29 cellular contexts compared by ENCODE assay signal in genomic region chr2:16066261-16067036, GRCh38.
"Had no signal": no experiment of that assay in that cellular context is flagged by ENCODE, and none has a peak within 500 bp of the region (broad histone marks: within the 10 kb centered on the region; RNA-seq: fewer than 3 reads in every experiment).

No MANE protein-coding gene starts in this region.

- H3K9me3 ChIP-seq: neutrophil, ovary, prostate gland, thoracic aorta, uterus had no signal

- H3K4me1 ChIP-seq: left lung, lower lobe of right lung, prostate gland, sigmoid colon, spleen, suprapubic skin, tibial artery, uterus had no signal

- H3K36me3 Mint-ChIP-seq: immature natural killer cell; stimulated activated effector memory CD8-positive, alpha-beta T cell treated with anti-CD3 and anti-CD28 coated beads, Interleukin-12 subunit alpha, Interleukin-12 subunit beta, amount 100 ng/mL, for 72 hours had no signal

- H3K27ac ChIP-seq: left lung, lower lobe of right lung, neural progenitor cell, neutrophil, ovary, prostate gland, sigmoid colon, spleen, suprapubic skin, thoracic aorta, tibial artery, uterus had no signal

- H3K36me3 ChIP-seq: left lung, lower lobe of right lung, neural progenitor cell, neutrophil, ovary, prostate gland, sigmoid colon, spleen, suprapubic skin, thoracic aorta, tibial artery, uterus had no signal

- H3K27me3 ChIP-seq: left lung, neural progenitor cell, neutrophil, ovary, sigmoid colon, spleen, suprapubic skin, uterus had no signal

- H3K4me3 ChIP-seq: left lung, lower lobe of right lung, neural progenitor cell, ovary, prostate gland, sigmoid colon, spleen, suprapubic skin, thoracic aorta, tibial artery, uterus had no signal

- H3K4me3 Mint-ChIP-seq: immature natural killer cell; naive thymus-derived CD8-positive, alpha-beta T cell; nephron; neural progenitor cell; stimulated activated effector memory CD8-positive, alpha-beta T cell treated with anti-CD3 and anti-CD28 coated beads, Interleukin-12 subunit alpha, Interleukin-12 subunit beta, amount 100 ng/mL, for 72 hours; stimulated activated naive CD8-positive, alpha-beta T cell treated with anti-CD3 and anti-CD28 coated beads, Interleukin-15, Interleukin-2, amounts not matched to agents 100 ng/mL and 50 ng/mL, for 24 hours had no signal

- H3K27me3 Mint-ChIP-seq: naive thymus-derived CD8-positive, alpha-beta T cell; stimulated activated naive CD8-positive, alpha-beta T cell treated with anti-CD3 and anti-CD28 coated beads, Interleukin-15, Interleukin-2, amounts not matched to agents 100 ng/mL and 50 ng/mL, for 24 hours had no signal

- DNase-seq: hypothalamus; immature natural killer cell; kidney; left colon; left lung; lower lobe of right lung; mammary epithelial cell; mesenchymal stem cell; naive thymus-derived CD8-positive, alpha-beta T cell; occipital lobe; ovary; retina; right cardiac atrium; sigmoid colon; small intestine; spleen; stimulated activated CD4-positive, alpha-beta T cell treated with anti-CD3 and anti-CD28 coated beads, Interleukin-4, amount 100 ng/mL, for 24 hours; stimulated activated naive CD4-positive, alpha-beta T cell; tibial artery; trophoblast cell; uterus had no signal

- H3K27ac Mint-ChIP-seq: immature natural killer cell; naive thymus-derived CD8-positive, alpha-beta T cell; nephron; neural progenitor cell; stimulated activated effector memory CD8-positive, alpha-beta T cell treated with anti-CD3 and anti-CD28 coated beads, Interleukin-12 subunit alpha, Interleukin-12 subunit beta, amount 100 ng/mL, for 72 hours; stimulated activated naive CD8-positive, alpha-beta T cell treated with anti-CD3 and anti-CD28 coated beads, Interleukin-15, Interleukin-2, amounts not matched to agents 100 ng/mL and 50 ng/mL, for 24 hours had no signal

- H3K4me1 Mint-ChIP-seq: immature natural killer cell; naive thymus-derived CD8-positive, alpha-beta T cell; nephron; stimulated activated effector memory CD8-positive, alpha-beta T cell treated with anti-CD3 and anti-CD28 coated beads, Interleukin-12 subunit alpha, Interleukin-12 subunit beta, amount 100 ng/mL, for 72 hours had no signal
